ENCODE assay signal across 7 cellular contexts in genomic region chr14:36524874-36525745, GRCh38.
DNase-seq lines count a peak whose midpoint lies in the region; ATAC-seq and TF ChIP-seq lines count a peak whose summit lies in the region.

No MANE protein-coding gene starts in this region.

- in situ Hi-C loops in GM13976 (cut with MboI; ENCODE audit: low sequenced_read_pairs, unreplicated experiment) = loop anchor here (10.0 kb wide), 1 partner anchor 130 kb away; no protein-coding TSS in a partner anchor

- ATAC-seq in GM19395 (IDR thresholded peaks at IDR 0.05; ENCODE audit: unreplicated experiment) (no peak), HG02970 (IDR thresholded peaks at IDR 0.05; ENCODE audit: low FRiP score, unreplicated experiment) (no peak)

- H3K4me3 ChIP-seq in retinal pigment epithelial cell (ENCODE audit: low read length) = no peak overlapping the region

- DNase-seq in GM13976 (ENCODE audit: low spot score) (peak; percentile 28), NCI-H1694 (lab: John Stamatoyannopoulos, UW) (peak; percentile 79), erythroblast (lab: John Stamatoyannopoulos, UW) (peak; percentile 62 to 68), retinal pigment epithelial cell (ENCODE audit: low read depth) (peak; percentile 1)
- no peak for DNase-seq in activated CD4-positive, alpha-beta T cell treated with anti-CD3 and anti-CD28 coated beads for 4 hours

- no peak for TF ChIP-seq POLR2A in erythroblast (IDR thresholded peaks at IDR 0.05; ENCODE audit: low read length)

- TF ChIP-seq CTCF in GM13976 (IDR thresholded peaks at IDR 0.05; ENCODE audit: borderline replicate concordance, control extremely low read depth, extremely low read depth, insufficient read depth, missing control alignments) = peak; percentile 20
- peak; percentile 61 for TF ChIP-seq CTCF in retinal pigment epithelial cell (conservative IDR thresholded peaks at IDR 0.05; ENCODE audit: low read depth, low read length)

Comparison
In these comparisons a context has a peak if more than half of its experiments do, and no peak if none do; other contexts are left out.
1. DNase-seq: peak in GM13976 (single experiment), NCI-H1694 (single experiment), erythroblast (2 of 2) and retinal pigment epithelial cell (single experiment); none in activated CD4-positive, alpha-beta T cell treated with anti-CD3 and anti-CD28 coated beads for 4 hours (0 of 2).